In genomic region chr6:39274471-39274870, GRCh38 we compare ENCODE assay signal across 11 cellular contexts. TPM values are rescaled to one million over a fixed set of nuclear protein-coding genes. Genes with fewer than 3 reads are reported as not detected.
"Had no signal": no experiment of that assay in that cellular context is flagged by ENCODE, and none has a peak within 500 bp of the region (broad histone marks: within the 10 kb centered on the region; RNA-seq: fewer than 3 reads in every experiment).

No MANE protein-coding gene starts in this region.

- ATAC-seq: HCT116 had no signal

- FAIRE-seq: H54 had no signal

- H3K36me3 ChIP-seq: HAP-1 had no signal

- H3K9me3 ChIP-seq: HAP-1 had no signal

- DNase-seq: GM23248, GOT3, H7, H9, HCEC 1CT, HFFc6 had no signal

- H3K4me3 ChIP-seq: GM23248, GM23338, HAP-1 had no signal

- H2AFZ ChIP-seq: GM23248, GM23338 had no signal

- H3K9ac ChIP-seq: GM23248 had no signal

- H3K27ac ChIP-seq: GM23248 had no signal

- H3K4me1 ChIP-seq: HAP-1 had no signal

RNA-seq across cellular contexts. Expression of gene KCNK17, which starts 39.7 kb away (rescaled TPM):
- total RNA-seq: GM23248, H4, HFFc6 had no signal
- polyA plus RNA-seq: GM23248 had no signal

RNA-seq across cellular contexts. Expression of gene KCNK5, which starts 45.2 kb away (rescaled TPM):
- total RNA-seq: GM23248, HFFc6 had no signal
- polyA plus RNA-seq: GM23248 had no signal

RNA-seq across cellular contexts. Expression of gene KCNK16, which starts 48.0 kb away (rescaled TPM):
- total RNA-seq: GM23248, GM23338, H4, H7, H9, HFFc6 had no signal
- polyA plus RNA-seq: GM23248, GM23338 had no signal
